ENCODE assay signal across 8 cellular contexts in genomic region chr10:129467346-129468119, GRCh38. TPM values are rescaled to one million over a fixed set of nuclear protein-coding genes. Genes with fewer than 3 reads are reported as not detected.
DNase-seq lines count a peak whose midpoint lies in the region; ATAC-seq and TF ChIP-seq lines count a peak whose summit lies in the region.

No MANE protein-coding gene starts in this region.

- DNase-seq in AG10803 (ENCODE audit: low read depth), result peak; percentile 29
- peak; percentile 24 to 37 for DNase-seq in Kasumi-1 (lab: John Stamatoyannopoulos, UW)
- DNase-seq in cardiac fibroblast (ENCODE audit: low read depth in 2 of 2), result peak; percentile 16 to 59
- peak in 2 of 3 donors; percentile 64 to 81 for DNase-seq in right lobe of liver
- DNase-seq in superior temporal gyrus (ENCODE audit: extremely low spot score), result peak; percentile 24
- DNase-seq in NCI-H1092 treated with DMSO at 0.1 percent for 48 hours (lab: John Stamatoyannopoulos, UW), result no peak

- peaks cover 0 to 36% (median 10%) of the 10 kb centered on the region in 4 donors for H3K4me1 ChIP-seq in right lobe of liver

- peak overlapping the region; percentile 87 for H3K4me3 ChIP-seq in AG10803 (ENCODE audit: low read length)
- H3K4me3 ChIP-seq in cardiac fibroblast (replicated peaks in 1 of 2; ENCODE audit: low read depth in 2 of 2, low read length in 2 of 2), result peak overlapping the region; percentile 88
- H3K4me3 ChIP-seq in right lobe of liver, result peak overlapping the region; percentile 89 to 94 (median 92)

- WGBS in right lobe of liver (ENCODE audit: insufficient coverage, low coverage, low lambda C conversion rate, missing lambda C conversion rate), result 0% methylated on average over 3 of the region's 26 CpGs

- no peak for TF ChIP-seq CTCF in AG10803 (conservative IDR thresholded peaks at IDR 0.05; ENCODE audit: low read length)
- TF ChIP-seq CTCF in cardiac fibroblast (IDR thresholded peaks at IDR 0.05; ENCODE audit: low read depth, low read length), result no peak
- no peak for TF ChIP-seq CTCF in right lobe of liver (IDR thresholded peaks at IDR 0.05)

- H3K27ac ChIP-seq in right lobe of liver, result peak overlapping the region; percentile 83 to 95 (median 92)

- H3K9me3 ChIP-seq in right lobe of liver, result no peaks in the 10 kb centered on the region

- peak; percentile 8 for TF ChIP-seq POLR2A in right lobe of liver (IDR thresholded peaks at IDR 0.05)

- H3K36me3 ChIP-seq in right lobe of liver, result peaks cover 0 to 8% (median 0%) of the 10 kb centered on the region in 4 donors

- intact Hi-C loops in right lobe of liver (cut with DNase I), result no loop called here

- no peaks in the 10 kb centered on the region for H3K27me3 ChIP-seq in right lobe of liver

- ATAC-seq in GM19395 (IDR thresholded peaks at IDR 0.05; ENCODE audit: unreplicated experiment) (peak; percentile 42), right lobe of liver (peak; percentile 57 to 69 (median 62)), HG03280 (IDR thresholded peaks at IDR 0.05; ENCODE audit: unreplicated experiment) (no peak)

RNA-seq across cellular contexts. Expression of gene MGMT, which starts 0.5 kb away (rescaled TPM):
- total RNA-seq in right lobe of liver, result 10 to 100 TPM; 36.5 to 53.4 (median 42.3) TPM
